17 cellular contexts compared by ENCODE assay signal in the genomic region with DNA sequence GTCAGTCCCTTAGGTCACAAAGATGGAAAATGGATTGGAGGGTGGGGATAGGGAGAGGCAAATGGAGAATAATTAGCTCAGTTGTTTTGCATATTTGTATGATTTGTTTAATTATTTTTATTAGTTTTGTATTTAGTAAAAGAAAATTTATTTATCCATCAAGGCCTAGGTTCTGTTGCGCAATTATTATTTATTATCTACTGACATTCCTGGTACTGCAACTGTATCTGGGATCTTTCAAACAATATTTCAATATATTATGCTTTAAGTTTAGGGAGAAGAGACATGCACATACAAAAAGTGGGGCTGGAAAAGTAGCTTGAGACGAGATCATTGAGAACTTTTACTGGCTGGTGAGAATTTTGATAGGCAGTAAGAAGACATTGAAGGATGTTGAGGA.
DNase-seq lines count a peak whose midpoint lies in the region; ATAC-seq, FAIRE-seq and TF ChIP-seq lines count a peak whose summit lies in the region.
"Had no signal": no experiment of that assay in that cellular context is flagged by ENCODE, and none has a peak within 500 bp of the region (broad histone marks: within the 10 kb centered on the region; RNA-seq: fewer than 3 reads in every experiment).

No MANE protein-coding gene starts in this region.

- H3K27ac ChIP-seq in HepG2 (ENCODE audit: extremely low read length, insufficient read depth, low read length) (no peak overlapping the region), right lobe of liver (no peak overlapping the region), osteoblast (ENCODE audit: low read depth, low read length) (peak overlapping the region; percentile 31)
- H3K27ac ChIP-seq: 22Rv1 had no signal

- no peak for DNase-seq in HepG2 (ENCODE audit: low spot score)
- DNase-seq in right lobe of liver: no peak
- DNase-seq in osteoblast (ENCODE audit: insufficient read length, low spot score, missing footprints): no peak
- DNase-seq in NCI-H1930 (lab: John Stamatoyannopoulos, UW): no peak
- no peak for DNase-seq in NCI-H2171 (lab: John Stamatoyannopoulos, UW)
- DNase-seq: C1 segment of cervical spinal cord; Calu3; CD4-positive, alpha-beta memory T cell; COR-L47; GF-D8; GOT3; H7 had no signal

- H2AFZ ChIP-seq in HepG2 (ENCODE audit: low read length) (no peak overlapping the region), Loucy (ENCODE audit: low read length) (peak overlapping the region; percentile 23; the same call in 1 of the 2 replicates), osteoblast (ENCODE audit: low read length) (no peak overlapping the region)

- intact Hi-C loops in HepG2 (cut with micrococcal nuclease; ENCODE audit: unreplicated experiment): no loop called here
- intact Hi-C loops in right lobe of liver (cut with DNase I): no loop called here

- in situ Hi-C loops in HepG2 (cut with HindIII; ENCODE audit: extremely low pct_ligation_motif_present, low pct_unique_long_range_greater_than_20kb): no loop called here

- H3F3A ChIP-seq in Loucy (ENCODE audit: low read depth): no peaks in the 10 kb centered on the region

- CTCF ChIA-PET in HepG2 (lab: Yijun Ruan, JAX; ENCODE audit: low intra/inter-chr PET ratio, low total read pairs): no interaction called here

- H3K9ac ChIP-seq in HepG2 (ENCODE audit: insufficient read depth, low read depth, low read length) (no peak overlapping the region), Loucy (ENCODE audit: low read depth, low read length, poor library complexity, severe bottlenecking) (no peak overlapping the region)

- no peaks in the 10 kb centered on the region for H3K9me2 ChIP-seq in Loucy (replicated peaks; ENCODE audit: low read depth, low read length)

- H4K20me1 ChIP-seq in HepG2 (ENCODE audit: insufficient read depth, low read length) (no peaks in the 10 kb centered on the region), Loucy (ENCODE audit: insufficient read depth, low read length, poor library complexity, severe bottlenecking) (no peaks in the 10 kb centered on the region), osteoblast (ENCODE audit: insufficient read depth, low read length) (no peaks in the 10 kb centered on the region)

- no peak for TF ChIP-seq RAD21 in HepG2 (CRISPR knock-in tag; IDR thresholded peaks at IDR 0.05)

- no peaks in the 10 kb centered on the region for H3K36me3 ChIP-seq in HepG2 (replicated peaks in 1 of 2; ENCODE audit: control insufficient read depth in 1 of 2, insufficient read depth in 2 of 2, low read length in 2 of 2)
- no peaks in the 10 kb centered on the region for H3K36me3 ChIP-seq in right lobe of liver
- no peaks in the 10 kb centered on the region for H3K36me3 ChIP-seq in Loucy (ENCODE audit: insufficient read depth, low read length)
- no peaks in the 10 kb centered on the region for H3K36me3 ChIP-seq in osteoblast (ENCODE audit: insufficient read depth, low read length)

- POLR2A ChIA-PET in HepG2 (lab: Yijun Ruan, JAX): no interaction called here

- H3K27me3 ChIP-seq in HepG2 (ENCODE audit: control insufficient read depth in 1 of 2, insufficient read depth in 2 of 2, low read length in 2 of 2) (no peaks in the 10 kb centered on the region), right lobe of liver (no peaks in the 10 kb centered on the region), Loucy (ENCODE audit: insufficient read depth, low read length, poor library complexity, severe bottlenecking) (no peaks in the 10 kb centered on the region), osteoblast (ENCODE audit: insufficient read depth, low read length) (no peaks in the 10 kb centered on the region)

- H3K4me1 ChIP-seq in HepG2 (ENCODE audit: insufficient read depth, low read length): no peaks in the 10 kb centered on the region
- H3K4me1 ChIP-seq in right lobe of liver: no peaks in the 10 kb centered on the region
- peaks cover 18% of the 10 kb centered on the region for H3K4me1 ChIP-seq in Loucy (ENCODE audit: insufficient read depth, low read length, poor library complexity, severe bottlenecking)
- H3K4me1 ChIP-seq in osteoblast (ENCODE audit: insufficient read depth, low read length): peaks cover 12% of the 10 kb centered on the region

- no peak for ATAC-seq in HepG2
- ATAC-seq in right lobe of liver: no peak

- no peak overlapping the region for H3K4me2 ChIP-seq in HepG2 (ENCODE audit: low read depth, low read length)
- H3K4me2 ChIP-seq in Loucy (ENCODE audit: low read depth, low read length, poor library complexity, severe bottlenecking): no peak overlapping the region
- H3K4me2 ChIP-seq in osteoblast (ENCODE audit: insufficient read depth, low read length): peak overlapping the region; percentile 0

- no peak for TF ChIP-seq CTCF in HepG2 (CRISPR knock-in tag; IDR thresholded peaks at IDR 0.05)
- no peak for TF ChIP-seq CTCF in right lobe of liver (IDR thresholded peaks at IDR 0.05)
- TF ChIP-seq CTCF in Loucy (conservative IDR thresholded peaks at IDR 0.05; ENCODE audit: low read length): no peak
- no peak for TF ChIP-seq CTCF in osteoblast (IDR thresholded peaks at IDR 0.05; ENCODE audit: extremely low read depth, low read depth, low read length)

- H3K79me2 ChIP-seq in HepG2 (ENCODE audit: insufficient read depth, low read length) (no peaks in the 10 kb centered on the region), Loucy (ENCODE audit: insufficient read depth, low read length) (no peaks in the 10 kb centered on the region), osteoblast (ENCODE audit: insufficient read depth, low read length) (no peaks in the 10 kb centered on the region)

- TF ChIP-seq POLR2A in HepG2 (IDR thresholded peaks at IDR 0.05; ENCODE audit: insufficient read depth in 1 of 2, low read depth in 2 of 2, low read length in 2 of 2) (no peak), right lobe of liver (IDR thresholded peaks at IDR 0.05) (no peak)

- peaks cover 12% of the 10 kb centered on the region for H3K9me3 ChIP-seq in HepG2 (ENCODE audit: low read length)
- no peaks in the 10 kb centered on the region for H3K9me3 ChIP-seq in right lobe of liver
- no peaks in the 10 kb centered on the region for H3K9me3 ChIP-seq in Loucy (ENCODE audit: insufficient read depth, low read depth, low read length)
- H3K9me3 ChIP-seq in osteoblast (ENCODE audit: low read depth, low read length): no peaks in the 10 kb centered on the region

- WGBS in HepG2 (ENCODE audit: low lambda C conversion rate): 50% methylated on average over 2 of the region's 2 CpGs
- 90% methylated on average over 2 of the region's 2 CpGs for WGBS in right lobe of liver (ENCODE audit: insufficient coverage, low coverage, low lambda C conversion rate, missing lambda C conversion rate)

- H3K4me3 ChIP-seq in HepG2 (replicated peaks in 1 of 3; ENCODE audit: insufficient read depth in 1 of 3, low read depth in 2 of 3, low read length in 3 of 3): no peak overlapping the region
- no peak overlapping the region for H3K4me3 ChIP-seq in right lobe of liver
- no peak overlapping the region for H3K4me3 ChIP-seq in Loucy (ENCODE audit: low read length, poor library complexity, severe bottlenecking)
- no peak overlapping the region for H3K4me3 ChIP-seq in osteoblast (ENCODE audit: insufficient read depth, low read length)

- FAIRE-seq in HepG2 (lab: Jason Lieb, UNC): no peak
- FAIRE-seq: A204.1, GM12891, GM18507 had no signal

- BruUV-seq in HepG2 (replicated peaks; lab: Mats Ljungman, UMichigan): no TSS peak

- TF ChIP-seq EP300 in HepG2 (IDR thresholded peaks at IDR 0.05; ENCODE audit: low read depth in 2 of 2, low read length in 2 of 2) (no peak), HepG2 (CRISPR knock-in tag; IDR thresholded peaks at IDR 0.05; ENCODE audit: borderline replicate concordance) (no peak)

TF ChIP-seq in HepG2, 621 proteins besides CTCF, POLR2A, EP300 and RAD21:
- TF ChIP-seq DPF2 (CRISPR knock-in tag; IDR thresholded peaks at IDR 0.05; ENCODE audit: borderline replicate concordance, low read depth) (no peak), CEBPB (IDR thresholded peaks at IDR 0.05; ENCODE audit: borderline replicate concordance, low read depth, low read length) (peak; percentile 53; the same call in 1 of the 2 replicates)
